8 cellular contexts compared by ENCODE assay signal in the genomic region with DNA sequence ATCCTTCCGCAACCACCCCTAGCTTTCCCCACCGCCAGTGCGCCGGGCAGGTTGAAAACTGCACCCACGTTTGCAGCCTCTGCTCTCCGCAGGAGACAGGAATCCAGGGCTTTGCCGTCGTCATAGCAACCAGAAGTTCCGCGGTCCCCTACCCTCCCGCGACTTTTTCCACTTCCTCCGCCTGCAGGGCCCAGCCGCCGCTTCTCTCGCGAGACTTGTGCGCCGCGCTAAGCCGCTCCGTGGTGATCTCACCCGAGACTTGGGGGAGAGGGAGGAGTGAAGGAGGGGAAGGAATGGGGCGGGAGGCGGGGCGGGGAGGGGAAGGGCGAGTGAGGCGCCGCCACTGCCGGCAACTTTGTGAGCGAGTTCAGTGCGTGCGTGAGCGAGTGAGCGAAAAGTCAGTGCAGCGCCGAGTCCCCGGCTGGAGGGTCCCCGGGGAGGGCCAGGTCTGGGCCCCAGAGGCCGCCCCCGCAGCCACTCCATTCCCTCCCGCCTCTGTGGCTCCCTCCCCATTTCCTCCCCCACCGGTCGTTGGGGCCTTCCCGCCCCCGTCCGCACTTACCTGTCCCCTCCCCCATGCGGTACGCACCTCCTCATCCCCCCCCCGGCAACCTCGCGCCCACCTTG. TPM values are rescaled to one million over a fixed set of nuclear protein-coding genes. Genes with fewer than 3 reads are reported as not detected.
DNase-seq lines count a peak whose midpoint lies in the region; ATAC-seq and TF ChIP-seq lines count a peak whose summit lies in the region.

TSS of gene SIPA1L1 (plus strand) at position 370 of the 627 bp plus-strand sequence.

- under 1% methylated on average over 52 of the region's 52 CpGs for WGBS in right cardiac atrium

- H3K4me1 ChIP-seq in ascending aorta, result peaks cover 0 to 8% of the 10 kb centered on the region in 2 donors
- H3K4me1 ChIP-seq in right cardiac atrium (ENCODE audit: control insufficient read depth, insufficient read depth, low read length), result peaks cover 2% of the 10 kb centered on the region
- H3K4me1 ChIP-seq in vagina, result peaks cover 16% of the 10 kb centered on the region

- ATAC-seq in GM18502 (IDR thresholded peaks at IDR 0.05; ENCODE audit: poor library complexity, unreplicated experiment) (peak; percentile 82), HG02970 (IDR thresholded peaks at IDR 0.05; ENCODE audit: low FRiP score, unreplicated experiment) (peak; percentile 73), right cardiac atrium (peak; percentile 98)

- H3K36me3 ChIP-seq in ascending aorta (no peaks in the 10 kb centered on the region), vagina (no peaks in the 10 kb centered on the region)

- peaks cover 7% of the 10 kb centered on the region for H3K27me3 Mint-ChIP-seq in T-helper 2 cell treated with Interferon-gamma antibody and Interleukin-4, amounts not matched to agents 5 μg/mL and 100 μg/mL, for 36 hours (ENCODE audit: low read depth)

- DNase-seq in NCI-H1930 (lab: John Stamatoyannopoulos, UW) (peak; percentile 95), ascending aorta (ENCODE audit: low spot score in 2 of 2) (peak; percentile 91 to 98), right cardiac atrium (peak; percentile 99), putamen (ENCODE audit: low spot score) (peak; percentile 98), vagina (ENCODE audit: extremely low spot score in 2 of 2) (peak in 1 of 2 donors; percentile 99)
- DNase-seq in T-helper 2 cell treated with Interferon-gamma antibody and Interleukin-4, amounts not matched to agents 5 μg/mL and 100 μg/mL, for 36 hours (ENCODE audit: low spot score), result peak; percentile 98

- H3K9me3 ChIP-seq in ascending aorta (no peaks in the 10 kb centered on the region), right cardiac atrium (ENCODE audit: control insufficient read depth, low read length) (no peaks in the 10 kb centered on the region), vagina (no peaks in the 10 kb centered on the region)

- peak in 1 of 2 donors; percentile 84 for TF ChIP-seq POLR2A in vagina (IDR thresholded peaks at IDR 0.05)

- H3K27me3 ChIP-seq in ascending aorta, result no peaks in the 10 kb centered on the region
- H3K27me3 ChIP-seq in right cardiac atrium (ENCODE audit: control insufficient read depth, insufficient read depth), result no peaks in the 10 kb centered on the region
- no peaks in the 10 kb centered on the region for H3K27me3 ChIP-seq in vagina

- H3K27ac ChIP-seq in ascending aorta (peak within 1 kb of the TSS; percentile 94 to 99), right cardiac atrium (ENCODE audit: low read length) (peak within 1 kb of the TSS; percentile 73), vagina (peak within 1 kb of the TSS; percentile 98)

- H3K4me3 ChIP-seq in ascending aorta, result peak within 1 kb of the TSS; percentile 87 to 95
- peak within 1 kb of the TSS; percentile 96 for H3K4me3 ChIP-seq in right cardiac atrium (ENCODE audit: low read length)
- H3K4me3 ChIP-seq in vagina, result peak within 1 kb of the TSS; percentile 85 to 91

- peak within 1 kb of the TSS; percentile 92 for H3K4me3 Mint-ChIP-seq in T-helper 2 cell treated with Interferon-gamma antibody and Interleukin-4, amounts not matched to agents 5 μg/mL and 100 μg/mL, for 36 hours

- H3K4me1 Mint-ChIP-seq in T-helper 2 cell treated with Interferon-gamma antibody and Interleukin-4, amounts not matched to agents 5 μg/mL and 100 μg/mL, for 36 hours (ENCODE audit: low read depth), result peaks cover 45% of the 10 kb centered on the region

- peak within 1 kb of the TSS; percentile 87 for H3K27ac Mint-ChIP-seq in T-helper 2 cell treated with Interferon-gamma antibody and Interleukin-4, amounts not matched to agents 5 μg/mL and 100 μg/mL, for 36 hours

- H3K36me3 Mint-ChIP-seq in T-helper 2 cell treated with Interferon-gamma antibody and Interleukin-4, amounts not matched to agents 5 μg/mL and 100 μg/mL, for 36 hours (ENCODE audit: low read depth), result peaks cover 9% of the 10 kb centered on the region

- intact Hi-C loops in ascending aorta (cut with DNase I) (loop anchor here (1.0 to 5.0 kb wide), 6 partner anchors 35 to 391 kb away; no protein-coding TSS in a partner anchor), right cardiac atrium (cut with DNase I) (loop anchor here in 3 of 4 donors (5.0 to 10.0 kb wide), 3 partner anchors 188 to 435 kb away; no protein-coding TSS in a partner anchor), vagina (cut with DNase I) (loop anchor here (5.0 kb wide), 1 partner anchor 432 kb away; no protein-coding TSS in a partner anchor)

- TF ChIP-seq CTCF in ascending aorta (IDR thresholded peaks at IDR 0.05), result no peak
- no peak for TF ChIP-seq CTCF in vagina (IDR thresholded peaks at IDR 0.05)

- H3K9me3 Mint-ChIP-seq in T-helper 2 cell treated with Interferon-gamma antibody and Interleukin-4, amounts not matched to agents 5 μg/mL and 100 μg/mL, for 36 hours, result no peaks in the 10 kb centered on the region

RNA-seq across cellular contexts. Expression of gene SIPA1L1, which starts in this region (rescaled TPM):
- total RNA-seq in ascending aorta (12.6 TPM), right cardiac atrium (1 to 10 TPM; 6.8 to 8.9 (median 7.9) TPM), vagina (18.7 TPM)
- 3.3 TPM for polyA plus RNA-seq in right cardiac atrium
